2 cellular contexts compared by ENCODE assay signal in genomic region chr10:128463991-128464755, GRCh38.
TF ChIP-seq lines count a peak whose summit lies in the region.

No MANE protein-coding gene starts in this region.

TF ChIP-seq in HCT116, 20 proteins besides CTCF, POLR2A, EP300 and RAD21 (continued from another document):
- TF ChIP-seq REST (IDR thresholded peaks at IDR 0.05; ENCODE audit: low read depth) (no peak), ZBTB33 (IDR thresholded peaks at IDR 0.05; ENCODE audit: extremely low read depth, insufficient replicate concordance, low read length) (no peak), YY1 (IDR thresholded peaks at IDR 0.05; ENCODE audit: extremely low read depth, insufficient replicate concordance, low read depth, low read length) (no peak), POLR2AphosphoS5 (IDR thresholded peaks at IDR 0.05; ENCODE audit: low read depth, low read length) (no peak), SRF (IDR thresholded peaks at IDR 0.05; ENCODE audit: low read depth) (no peak), EZH2 (IDR thresholded peaks at IDR 0.05) (no peak), ZFX (IDR thresholded peaks at IDR 0.05) (no peak), JUND (IDR thresholded peaks at IDR 0.05) (no peak)

TF ChIP-seq in SK-N-SH treated with all-trans-retinoic acid at 6 μM for 48 hours, 23 proteins besides CTCF, POLR2A, EP300 and RAD21 (continued from another document):
- TF ChIP-seq TSHZ2 (CRISPR knock-in tag; IDR thresholded peaks at IDR 0.05) (no peak), BACH2 (CRISPR knock-in tag; IDR thresholded peaks at IDR 0.05; ENCODE audit: borderline replicate concordance) (no peak), ARNTL (CRISPR knock-in tag; IDR thresholded peaks at IDR 0.05; ENCODE audit: borderline replicate concordance, low read depth) (no peak), ZNF8 (CRISPR knock-in tag; IDR thresholded peaks at IDR 0.05) (no peak), ZC3H10 (CRISPR knock-in tag; IDR thresholded peaks at IDR 0.05) (no peak), ZNF70 (CRISPR knock-in tag; IDR thresholded peaks at IDR 0.05) (no peak), OSR1 (CRISPR knock-in tag; IDR thresholded peaks at IDR 0.05) (no peak), ZFP30 (CRISPR knock-in tag; IDR thresholded peaks at IDR 0.05) (no peak)
